In the genomic region with DNA sequence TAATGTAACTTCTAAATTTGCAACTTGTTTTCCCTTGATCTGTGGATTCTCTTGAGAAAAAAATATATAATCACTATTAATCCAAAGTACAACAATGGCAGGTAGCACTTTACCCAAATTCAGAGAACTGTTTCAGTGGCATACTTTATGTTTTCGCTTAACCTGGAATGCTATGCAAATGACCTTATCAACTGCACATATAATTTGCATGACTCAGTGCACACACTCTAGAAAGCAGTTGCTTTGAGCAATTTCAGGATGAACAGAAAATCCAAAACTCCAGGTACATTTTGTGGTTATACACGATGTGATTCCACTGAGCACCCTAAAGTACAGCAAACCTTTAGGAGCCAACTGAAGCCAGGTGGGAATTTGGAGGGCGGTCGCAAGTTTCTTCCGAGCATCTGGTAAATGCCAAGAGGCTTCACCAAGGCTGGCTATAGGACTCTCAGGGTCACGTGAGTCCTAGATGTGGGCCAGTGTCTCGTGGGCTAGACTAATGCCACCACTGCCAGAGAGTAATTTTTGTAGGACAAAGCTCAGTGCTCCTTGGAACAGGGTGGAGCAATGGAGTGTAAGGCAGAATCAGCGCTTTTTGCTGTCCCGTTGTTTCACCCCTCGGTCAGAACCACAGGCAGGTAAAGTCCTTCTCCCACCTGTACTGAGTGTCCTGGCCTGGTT, we compare ENCODE assay signal across 24 cellular contexts. TPM values are rescaled to one million over a fixed set of nuclear protein-coding genes. Genes with fewer than 3 reads are reported as not detected.
"Had no signal": no experiment of that assay in that cellular context is flagged by ENCODE, and none has a peak within 500 bp of the region (broad histone marks: within the 10 kb centered on the region; RNA-seq: fewer than 3 reads in every experiment).

No MANE protein-coding gene starts in this region.

- H3K4me3 Mint-ChIP-seq: activated CD4-positive, alpha-beta memory T cell treated with anti-CD3 and anti-CD28 coated beads, Interleukin-2, amount 10 ng/mL, durations not matched to agents 7 days and 5 days; activated CD4-positive, alpha-beta T cell treated with anti-CD3 and anti-CD28 coated beads, Interleukin-2, amount 10 ng/mL, durations not matched to agents 24 days and 14 days; activated naive CD4-positive, alpha-beta T cell treated with anti-CD3 and anti-CD28 coated beads for 36 hours; activated naive CD8-positive, alpha-beta T cell treated with anti-CD3 and anti-CD28 coated beads, Interleukin-2, amount 10 ng/mL, durations not matched to agents 7 days and 5 days; activated T-cell treated with anti-CD3 and anti-CD28 coated beads, Interleukin-2, amount 50 U/mL, for 72 hours; memory B cell; type B pancreatic cell had no signal

- H3K27me3 Mint-ChIP-seq: memory B cell had no signal

- H3K27me3 ChIP-seq: body of pancreas, vagina had no signal

- H3K27ac ChIP-seq: body of pancreas, foreskin keratinocyte, thoracic aorta, vagina had no signal

- ATAC-seq: activated T-cell treated with anti-CD3 and anti-CD28 coated beads, Interleukin-2, amount 50 U/mL, for 72 hours; body of pancreas; foreskin keratinocyte had no signal

- H3K36me3 Mint-ChIP-seq: activated naive CD8-positive, alpha-beta T cell treated with anti-CD3 and anti-CD28 coated beads, Interleukin-2, amount 10 ng/mL, durations not matched to agents 7 days and 5 days; memory B cell; type B pancreatic cell had no signal

- H3K9me3 ChIP-seq: body of pancreas, thoracic aorta, vagina had no signal

- H3K27ac Mint-ChIP-seq: activated CD4-positive, alpha-beta memory T cell treated with anti-CD3 and anti-CD28 coated beads, Interleukin-2, amount 10 ng/mL, durations not matched to agents 7 days and 5 days; activated CD4-positive, alpha-beta T cell treated with anti-CD3 and anti-CD28 coated beads, Interleukin-2, amount 10 ng/mL, durations not matched to agents 24 days and 14 days; activated naive CD4-positive, alpha-beta T cell treated with anti-CD3 and anti-CD28 coated beads for 36 hours; activated naive CD8-positive, alpha-beta T cell treated with anti-CD3 and anti-CD28 coated beads, Interleukin-2, amount 10 ng/mL, durations not matched to agents 7 days and 5 days; activated T-cell treated with anti-CD3 and anti-CD28 coated beads, Interleukin-2, amount 50 U/mL, for 72 hours; memory B cell; type B pancreatic cell had no signal

- H3K4me1 ChIP-seq: foreskin keratinocyte, vagina had no signal

- H3K4me1 Mint-ChIP-seq: activated CD4-positive, alpha-beta memory T cell treated with anti-CD3 and anti-CD28 coated beads, Interleukin-2, amount 10 ng/mL, durations not matched to agents 7 days and 5 days; activated CD4-positive, alpha-beta T cell treated with anti-CD3 and anti-CD28 coated beads, Interleukin-2, amount 10 ng/mL, durations not matched to agents 24 days and 14 days; activated naive CD8-positive, alpha-beta T cell treated with anti-CD3 and anti-CD28 coated beads, Interleukin-2, amount 10 ng/mL, durations not matched to agents 7 days and 5 days; memory B cell had no signal

- H3K36me3 ChIP-seq: thoracic aorta, vagina had no signal

- H3K4me3 ChIP-seq: body of pancreas, thoracic aorta, vagina had no signal

- H3K9me3 Mint-ChIP-seq: activated CD4-positive, alpha-beta memory T cell treated with anti-CD3 and anti-CD28 coated beads, Interleukin-2, amount 10 ng/mL, durations not matched to agents 7 days and 5 days; activated CD4-positive, alpha-beta T cell treated with anti-CD3 and anti-CD28 coated beads, Interleukin-2, amount 10 ng/mL, durations not matched to agents 24 days and 14 days; activated naive CD8-positive, alpha-beta T cell treated with anti-CD3 and anti-CD28 coated beads, Interleukin-2, amount 10 ng/mL, durations not matched to agents 7 days and 5 days; activated T-cell treated with anti-CD3 and anti-CD28 coated beads, Interleukin-2, amount 50 U/mL, for 72 hours; memory B cell; type B pancreatic cell had no signal

- DNase-seq: activated CD4-positive, alpha-beta memory T cell treated with anti-CD3 and anti-CD28 coated beads, Interleukin-2, amount 10 ng/mL, durations not matched to agents 7 days and 5 days; activated CD4-positive, alpha-beta T cell treated with anti-CD3 and anti-CD28 coated beads, Interleukin-2, amount 10 ng/mL, durations not matched to agents 24 days and 14 days; activated effector memory CD4-positive, alpha-beta T cell treated with Interleukin-2 at 50 U/mL for 16 hours; activated naive CD4-positive, alpha-beta T cell treated with anti-CD3 and anti-CD28 coated beads for 36 hours; activated naive CD8-positive, alpha-beta T cell treated with anti-CD3 and anti-CD28 coated beads, Interleukin-2, amount 10 ng/mL, durations not matched to agents 7 days and 5 days; activated T-cell treated with anti-CD3 and anti-CD28 coated beads, Interleukin-2, amount 50 U/mL, for 72 hours; amygdala; body of pancreas; dermis blood vessel endothelial cell; effector CD8-positive, alpha-beta T cell; foreskin keratinocyte; nucleus accumbens; posterior cingulate gyrus; stimulated activated CD4-positive, alpha-beta T cell treated with anti-CD3 and anti-CD28 coated beads, Interleukin-4, amount 100 ng/mL, for 1 hour; stimulated activated naive CD4-positive, alpha-beta T cell had no signal

RNA-seq across cellular contexts. Expression of a gene that starts 37.3 kb away (rescaled TPM):
- total RNA-seq: activated CD4-positive, alpha-beta T cell treated with anti-CD3 and anti-CD28 coated beads, Interleukin-2, amount 10 ng/mL, durations not matched to agents 24 days and 14 days; glomerular endothelial cell; mononuclear cell; T-helper 2 cell treated with Interferon-gamma antibody and Interleukin-4, amounts not matched to agents 100 ng/mL and 5 ng/mL, for 36 hours had no signal
- polyA plus RNA-seq: foreskin keratinocyte had no signal

RNA-seq across cellular contexts. Expression of a gene that starts 37.4 kb away (rescaled TPM):
- total RNA-seq: activated CD4-positive, alpha-beta memory T cell treated with anti-CD3 and anti-CD28 coated beads, Interleukin-2, amount 10 ng/mL, durations not matched to agents 7 days and 5 days; activated CD4-positive, alpha-beta T cell treated with anti-CD3 and anti-CD28 coated beads, Interleukin-2, amount 10 ng/mL, durations not matched to agents 24 days and 14 days; activated naive CD4-positive, alpha-beta T cell treated with anti-CD3 and anti-CD28 coated beads for 36 hours; activated naive CD8-positive, alpha-beta T cell treated with anti-CD3 and anti-CD28 coated beads, Interleukin-2, amount 10 ng/mL, durations not matched to agents 7 days and 5 days; activated T-cell treated with anti-CD3 and anti-CD28 coated beads, Interleukin-2, amount 50 U/mL, for 72 hours; chondrocyte; mononuclear cell; T-helper 2 cell treated with Interferon-gamma antibody and Interleukin-4, amounts not matched to agents 100 ng/mL and 5 ng/mL, for 36 hours had no signal
- polyA plus RNA-seq: neural cell had no signal
